9 cellular contexts compared by ENCODE assay signal in the genomic region with DNA sequence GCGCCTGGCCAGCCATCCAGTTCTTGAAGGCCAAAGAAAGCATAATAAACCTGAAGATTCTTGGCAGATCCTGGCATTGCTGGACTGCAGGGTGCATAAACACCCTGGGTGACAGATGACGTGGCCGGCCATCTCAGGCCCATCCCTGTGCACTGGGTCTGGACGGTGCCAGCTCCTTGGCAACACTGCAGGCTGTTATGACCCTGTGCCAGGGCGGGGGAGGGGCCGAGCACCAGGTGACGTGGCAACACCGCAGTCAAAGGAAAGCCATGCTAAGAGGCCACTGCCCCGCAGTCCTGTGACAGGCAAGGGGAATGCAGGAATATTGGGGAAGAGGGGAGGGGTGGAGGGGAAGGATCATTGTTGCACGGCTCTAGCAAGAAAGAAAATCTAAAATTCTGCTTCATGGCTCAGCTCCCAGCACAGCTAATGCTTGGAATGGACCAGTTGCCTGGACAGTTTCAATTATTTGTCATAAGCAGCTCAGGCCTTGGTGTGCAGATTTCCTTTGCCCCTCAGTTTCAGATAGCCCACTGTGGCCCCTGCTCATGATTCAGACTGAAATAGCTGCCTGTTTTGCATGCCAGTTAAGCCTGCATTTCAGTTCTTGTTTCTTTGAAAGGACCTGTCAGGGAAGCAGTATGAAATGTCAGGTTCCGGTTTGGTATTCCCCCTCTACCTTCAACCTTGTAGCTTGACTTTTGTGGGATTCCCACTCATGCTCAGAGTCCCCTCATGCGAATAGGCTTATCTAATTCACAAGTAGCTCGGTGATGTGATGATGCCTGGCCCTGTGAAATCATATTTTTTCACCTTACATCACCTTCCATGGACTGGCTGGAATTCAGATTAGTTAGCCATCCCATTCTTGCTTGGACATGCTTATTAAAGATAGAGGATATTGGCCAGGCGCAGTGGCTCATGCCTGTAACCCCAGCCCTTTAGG. TPM values are rescaled to one million over a fixed set of nuclear protein-coding genes. Genes with fewer than 3 reads are reported as not detected.
DNase-seq lines count a peak whose midpoint lies in the region; ATAC-seq and TF ChIP-seq lines count a peak whose summit lies in the region.
"Had no signal": no experiment of that assay in that cellular context is flagged by ENCODE, and none has a peak within 500 bp of the region (broad histone marks: within the 10 kb centered on the region; RNA-seq: fewer than 3 reads in every experiment).

No MANE protein-coding gene starts in this region.

- H3K27ac ChIP-seq in tibial artery, result peak overlapping the region; percentile 71 to 73

- peak overlapping the region; percentile 70 for H3K27ac Mint-ChIP-seq in activated naive CD8-positive, alpha-beta T cell treated with anti-CD3 and anti-CD28 coated beads, Interleukin-2, amount 50 U/mL, for 24 hours
- H3K27ac Mint-ChIP-seq in activated T-helper 1 cell treated with anti-CD3 and anti-CD28 coated beads, Interleukin-12 subunit alpha, Interleukin-12 subunit beta, Interleukin-2, Interleukin-4 antibody, amounts not matched to agents 30 ng/mL and 10 ng/mL and 1 ng/mL, durations not matched to agents 14 hours and 24 hours and 36 hours, result no peak overlapping the region
- no peak overlapping the region for H3K27ac Mint-ChIP-seq in osteocyte (ENCODE audit: unreplicated experiment)
- H3K27ac Mint-ChIP-seq: natural killer cell had no signal

- H3K4me3 ChIP-seq in tibial artery, result no peak overlapping the region

- DNase-seq in GM13977 (ENCODE audit: low spot score) (peak; percentile 81), left kidney (ENCODE audit: low read depth, low spot score) (peak; percentile 29), tibial artery (peak; percentile 83 to 98), osteocyte (ENCODE audit: extremely low spot score, unreplicated experiment) (no peak)
- peak; percentile 39 for DNase-seq in activated naive CD8-positive, alpha-beta T cell treated with anti-CD3 and anti-CD28 coated beads, Interleukin-2, amount 50 U/mL, for 24 hours
- DNase-seq in activated T-helper 1 cell treated with anti-CD3 and anti-CD28 coated beads, Interleukin-12 subunit alpha, Interleukin-12 subunit beta, Interleukin-2, Interleukin-4 antibody, amounts not matched to agents 30 ng/mL and 10 ng/mL and 1 ng/mL, durations not matched to agents 14 hours and 24 hours and 36 hours (ENCODE audit: low spot score), result no peak
- DNase-seq: natural killer cell had no signal

- H3K9me3 ChIP-seq in tibial artery, result no peaks in the 10 kb centered on the region

- ATAC-seq in GM21447 (IDR thresholded peaks at IDR 0.05; ENCODE audit: unreplicated experiment) (peak; percentile 94), HG03571 (IDR thresholded peaks at IDR 0.05; ENCODE audit: unreplicated experiment) (peak; percentile 87)
- peak; percentile 93 for ATAC-seq in activated naive CD8-positive, alpha-beta T cell treated with anti-CD3 and anti-CD28 coated beads, Interleukin-2, amount 50 U/mL, for 24 hours

- H3K9me3 Mint-ChIP-seq in activated naive CD8-positive, alpha-beta T cell treated with anti-CD3 and anti-CD28 coated beads, Interleukin-2, amount 50 U/mL, for 24 hours, result no peaks in the 10 kb centered on the region
- H3K9me3 Mint-ChIP-seq in activated T-helper 1 cell treated with anti-CD3 and anti-CD28 coated beads, Interleukin-12 subunit alpha, Interleukin-12 subunit beta, Interleukin-2, Interleukin-4 antibody, amounts not matched to agents 30 ng/mL and 10 ng/mL and 1 ng/mL, durations not matched to agents 14 hours and 24 hours and 36 hours, result no peaks in the 10 kb centered on the region
- H3K9me3 Mint-ChIP-seq in osteocyte (ENCODE audit: unreplicated experiment), result no peaks in the 10 kb centered on the region
- H3K9me3 Mint-ChIP-seq: natural killer cell had no signal

- peaks cover 0 to 15% (median 11%) of the 10 kb centered on the region in 4 donors for H3K4me1 ChIP-seq in tibial artery

- H3K27me3 Mint-ChIP-seq in activated naive CD8-positive, alpha-beta T cell treated with anti-CD3 and anti-CD28 coated beads, Interleukin-2, amount 50 U/mL, for 24 hours, result no peaks in the 10 kb centered on the region
- H3K27me3 Mint-ChIP-seq in activated T-helper 1 cell treated with anti-CD3 and anti-CD28 coated beads, Interleukin-12 subunit alpha, Interleukin-12 subunit beta, Interleukin-2, Interleukin-4 antibody, amounts not matched to agents 30 ng/mL and 10 ng/mL and 1 ng/mL, durations not matched to agents 14 hours and 24 hours and 36 hours (ENCODE audit: insufficient read depth), result no peaks in the 10 kb centered on the region
- H3K27me3 Mint-ChIP-seq in osteocyte (ENCODE audit: unreplicated experiment), result peaks cover 5% of the 10 kb centered on the region

- H3K36me3 ChIP-seq in tibial artery, result no peaks in the 10 kb centered on the region

- in situ Hi-C loops in GM13977 (cut with MboI; ENCODE audit: low pct_unique_long_range_greater_than_20kb, low sequenced_read_pairs, unreplicated experiment), result no loop called here

- no peak overlapping the region for H3K4me3 Mint-ChIP-seq in activated naive CD8-positive, alpha-beta T cell treated with anti-CD3 and anti-CD28 coated beads, Interleukin-2, amount 50 U/mL, for 24 hours
- H3K4me3 Mint-ChIP-seq in activated T-helper 1 cell treated with anti-CD3 and anti-CD28 coated beads, Interleukin-12 subunit alpha, Interleukin-12 subunit beta, Interleukin-2, Interleukin-4 antibody, amounts not matched to agents 30 ng/mL and 10 ng/mL and 1 ng/mL, durations not matched to agents 14 hours and 24 hours and 36 hours, result no peak overlapping the region
- no peak overlapping the region for H3K4me3 Mint-ChIP-seq in osteocyte (ENCODE audit: unreplicated experiment)
- H3K4me3 Mint-ChIP-seq: natural killer cell had no signal

- no peaks in the 10 kb centered on the region for H3K27me3 ChIP-seq in tibial artery

- intact Hi-C loops in tibial artery (cut with DNase I; ENCODE audit: low total_unique reads), result no loop called here
- intact Hi-C loops in activated T-helper 1 cell treated with anti-CD3 and anti-CD28 coated beads, Interleukin-12 subunit alpha, Interleukin-12 subunit beta, Interleukin-2, Interleukin-4 antibody, amounts not matched to agents 30 ng/mL and 10 ng/mL and 1 ng/mL, durations not matched to agents 14 hours and 24 hours and 36 hours (cut with micrococcal nuclease), result loop anchor here (2.0 kb wide), 1 partner anchor 24 kb away; no protein-coding TSS in a partner anchor

- TF ChIP-seq CTCF in GM13977 (IDR thresholded peaks at IDR 0.05; ENCODE audit: extremely low read depth, insufficient read depth, missing control alignments) (no peak), tibial artery (IDR thresholded peaks at IDR 0.05) (no peak), osteocyte (IDR thresholded peaks at IDR 0.05) (no peak)

- peaks cover 27% of the 10 kb centered on the region for H3K4me1 Mint-ChIP-seq in activated naive CD8-positive, alpha-beta T cell treated with anti-CD3 and anti-CD28 coated beads, Interleukin-2, amount 50 U/mL, for 24 hours
- peaks cover 6% of the 10 kb centered on the region for H3K4me1 Mint-ChIP-seq in activated T-helper 1 cell treated with anti-CD3 and anti-CD28 coated beads, Interleukin-12 subunit alpha, Interleukin-12 subunit beta, Interleukin-2, Interleukin-4 antibody, amounts not matched to agents 30 ng/mL and 10 ng/mL and 1 ng/mL, durations not matched to agents 14 hours and 24 hours and 36 hours (ENCODE audit: low read depth)
- H3K4me1 Mint-ChIP-seq in osteocyte (ENCODE audit: unreplicated experiment), result no peaks in the 10 kb centered on the region
- H3K4me1 Mint-ChIP-seq: natural killer cell had no signal

- no peaks in the 10 kb centered on the region for H3K36me3 Mint-ChIP-seq in activated naive CD8-positive, alpha-beta T cell treated with anti-CD3 and anti-CD28 coated beads, Interleukin-2, amount 50 U/mL, for 24 hours (ENCODE audit: low read depth)
- H3K36me3 Mint-ChIP-seq in activated T-helper 1 cell treated with anti-CD3 and anti-CD28 coated beads, Interleukin-12 subunit alpha, Interleukin-12 subunit beta, Interleukin-2, Interleukin-4 antibody, amounts not matched to agents 30 ng/mL and 10 ng/mL and 1 ng/mL, durations not matched to agents 14 hours and 24 hours and 36 hours (ENCODE audit: low read depth), result no peaks in the 10 kb centered on the region
- no peaks in the 10 kb centered on the region for H3K36me3 Mint-ChIP-seq in osteocyte (ENCODE audit: unreplicated experiment)
- H3K36me3 Mint-ChIP-seq: natural killer cell had no signal

RNA-seq across cellular contexts. Expression of a gene that starts 29.7 kb away (rescaled TPM):
- 110 and 112 TPM in 2 replicates for total RNA-seq in activated T-helper 1 cell treated with anti-CD3 and anti-CD28 coated beads, Interleukin-12 subunit alpha, Interleukin-12 subunit beta, Interleukin-2, Interleukin-4 antibody, amounts not matched to agents 30 ng/mL and 10 ng/mL and 1 ng/mL, durations not matched to agents 14 hours and 24 hours and 36 hours
- total RNA-seq in osteocyte, result 148 and 157 TPM in 2 replicates

Comparison
In these comparisons a context has a peak if more than half of its experiments do, and no peak if none do; other contexts are left out.
1. DNase-seq: peak in GM13977 (single experiment), activated naive CD8-positive, alpha-beta T cell treated with anti-CD3 and anti-CD28 coated beads, Interleukin-2, amount 50 U/mL, for 24 hours (single experiment), left kidney (single experiment) and tibial artery (2 of 2); none in activated T-helper 1 cell treated with anti-CD3 and anti-CD28 coated beads, Interleukin-12 subunit alpha, Interleukin-12 subunit beta, Interleukin-2, Interleukin-4 antibody, amounts not matched to agents 30 ng/mL and 10 ng/mL and 1 ng/mL, durations not matched to agents 14 hours and 24 hours and 36 hours (single experiment) and osteocyte (single experiment).
2. Peak in every context shown above with its lines, with median percentiles within 50 percentile points of each other: ATAC-seq.